In the genomic region with DNA sequence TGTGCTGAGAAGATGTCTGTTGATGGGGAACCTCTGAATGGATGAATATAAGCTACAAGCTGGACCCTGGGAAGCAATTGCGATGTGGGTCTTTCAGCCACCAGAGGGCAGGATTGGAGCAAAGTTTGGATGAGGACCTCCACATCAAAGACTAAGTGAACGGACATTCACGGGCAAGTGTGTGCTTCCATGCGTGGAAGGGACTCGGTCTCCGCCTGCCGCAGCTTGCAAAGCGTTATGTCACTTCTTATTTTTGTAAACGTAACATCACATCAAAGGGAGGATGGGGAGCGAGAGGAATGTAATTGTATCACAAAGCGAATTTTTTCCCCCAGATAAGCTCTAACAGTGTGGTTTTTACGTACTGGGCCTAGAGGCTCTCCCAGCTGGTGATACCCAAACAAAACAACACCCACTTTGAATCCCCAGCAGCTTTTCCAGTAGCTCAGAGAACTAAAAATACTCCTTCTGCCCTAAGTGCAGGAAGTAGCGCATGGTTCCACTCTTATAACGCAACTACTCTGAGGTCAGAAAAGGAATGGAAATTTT, we compare ENCODE assay signal across 8 cellular contexts.
A peak's percentile ranks its signal among the peaks of the same experiment; 100 is the strongest.
DNase-seq lines count a peak whose midpoint lies in the region; ATAC-seq and TF ChIP-seq lines count a peak whose summit lies in the region.

No MANE protein-coding gene starts in this region.

- H3K4me3 ChIP-seq in AG09309 (ENCODE audit: control insufficient read depth, low read depth, low read length) (peak overlapping the region; percentile 11), coronary artery (peak overlapping the region; percentile 66)

- DNase-seq in AG09309 (ENCODE audit: low read depth), result peak; percentile 58
- peak; percentile 62 for DNase-seq in NCI-H2227 treated with DMSO at 0.1 percent for 48 hours (lab: John Stamatoyannopoulos, UW)
- DNase-seq in activated CD4-positive, alpha-beta T cell treated with anti-CD3 and anti-CD28 coated beads for 24 hours (ENCODE audit: low read depth in 2 of 2), result peak; percentile 65 to 73
- peak; percentile 89 for DNase-seq in coronary artery (ENCODE audit: low spot score)
- DNase-seq in left kidney (ENCODE audit: low read depth, low spot score), result peak; percentile 96
- DNase-seq in stimulated activated CD4-positive, alpha-beta T cell treated with anti-CD3 and anti-CD28 coated beads, Interleukin-1b, Interleukin-23, amount 100 ng/mL, for 48 hours, result peak; percentile 71

- TF ChIP-seq CTCF in AG09309 (IDR thresholded peaks at IDR 0.05; ENCODE audit: control insufficient read depth, insufficient read depth, low read depth, low read length, missing control alignments), result peak; percentile 87
- TF ChIP-seq CTCF in coronary artery (IDR thresholded peaks at IDR 0.05), result peak; percentile 69

- H3K27ac ChIP-seq in coronary artery, result peak overlapping the region; percentile 51 to 76

- ATAC-seq in GM18870 (IDR thresholded peaks at IDR 0.05; ENCODE audit: unreplicated experiment) (peak; percentile 87), HG03139 (IDR thresholded peaks at IDR 0.05; ENCODE audit: unreplicated experiment) (peak; percentile 74)

Comparison
In these comparisons a context has a peak if more than half of its experiments do, and no peak if none do; other contexts are left out.
1. Peak in every context shown above with its lines: DNase-seq, ATAC-seq, H3K4me3 ChIP-seq and H3K27ac ChIP-seq.